1 cellular context compared by ENCODE assay signal in the genomic region with DNA sequence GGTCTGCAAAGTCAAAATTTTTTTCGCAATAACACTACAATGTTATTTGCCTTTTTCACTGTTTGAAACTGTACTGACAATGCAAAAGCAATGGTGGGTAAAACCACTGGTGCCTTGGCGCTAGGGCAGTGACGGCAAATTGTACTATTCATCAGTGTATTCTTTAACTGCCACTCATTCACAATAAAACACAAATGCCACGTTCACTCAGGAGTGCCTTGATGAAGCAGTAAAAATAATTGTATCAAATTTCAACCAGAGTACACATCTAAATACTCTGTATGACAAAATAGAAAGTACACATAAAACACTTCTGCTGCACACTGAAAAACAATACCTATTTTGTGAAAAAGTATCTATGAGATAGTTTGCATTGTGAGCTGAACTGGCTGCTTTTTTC.
A peak's percentile ranks its signal among the peaks of the same experiment; 100 is the strongest.
TF ChIP-seq lines count a peak whose summit lies in the region.

No MANE protein-coding gene starts in this region.

TF ChIP-seq in HEK293, 187 proteins besides CTCF, POLR2A, EP300 and RAD21 (continued from another document):
- 0 out of 2 replicates have a peak, but pooled peaks have one; percentile 38 for TF ChIP-seq PRDM1 (tag by site-specific recombination; IDR thresholded peaks at IDR 0.05)
- peak; percentile 26; the same call in 1 of the 2 replicates for TF ChIP-seq FEZF1 (tag by site-specific recombination; IDR thresholded peaks at IDR 0.05)
- TF ChIP-seq ZNF214 (tag by site-specific recombination; IDR thresholded peaks at IDR 0.05; ENCODE audit: borderline replicate concordance) = no peak
- TF ChIP-seq, protein P1, sequence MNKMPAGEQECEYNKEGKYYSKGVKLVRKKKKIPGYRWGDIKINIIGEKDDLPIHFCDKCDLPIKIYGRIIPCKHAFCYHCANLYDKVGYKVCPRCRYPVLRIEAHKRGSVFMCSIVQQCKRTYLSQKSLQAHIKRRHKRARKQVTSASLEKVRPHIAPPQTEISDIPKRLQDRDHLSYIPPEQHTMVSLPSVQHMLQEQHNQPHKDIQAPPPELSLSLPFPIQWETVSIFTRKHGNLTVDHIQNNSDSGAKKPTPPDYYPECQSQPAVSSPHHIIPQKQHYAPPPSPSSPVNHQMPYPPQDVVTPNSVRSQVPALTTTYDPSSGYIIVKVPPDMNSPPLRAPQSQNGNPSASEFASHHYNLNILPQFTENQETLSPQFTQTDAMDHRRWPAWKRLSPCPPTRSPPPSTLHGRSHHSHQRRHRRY (tag by site-specific recombination; IDR thresholded peaks at IDR 0.05) = no peak
- no peak for TF ChIP-seq ZNF174 (tag by site-specific recombination; IDR thresholded peaks at IDR 0.05)
- TF ChIP-seq, protein P2, sequence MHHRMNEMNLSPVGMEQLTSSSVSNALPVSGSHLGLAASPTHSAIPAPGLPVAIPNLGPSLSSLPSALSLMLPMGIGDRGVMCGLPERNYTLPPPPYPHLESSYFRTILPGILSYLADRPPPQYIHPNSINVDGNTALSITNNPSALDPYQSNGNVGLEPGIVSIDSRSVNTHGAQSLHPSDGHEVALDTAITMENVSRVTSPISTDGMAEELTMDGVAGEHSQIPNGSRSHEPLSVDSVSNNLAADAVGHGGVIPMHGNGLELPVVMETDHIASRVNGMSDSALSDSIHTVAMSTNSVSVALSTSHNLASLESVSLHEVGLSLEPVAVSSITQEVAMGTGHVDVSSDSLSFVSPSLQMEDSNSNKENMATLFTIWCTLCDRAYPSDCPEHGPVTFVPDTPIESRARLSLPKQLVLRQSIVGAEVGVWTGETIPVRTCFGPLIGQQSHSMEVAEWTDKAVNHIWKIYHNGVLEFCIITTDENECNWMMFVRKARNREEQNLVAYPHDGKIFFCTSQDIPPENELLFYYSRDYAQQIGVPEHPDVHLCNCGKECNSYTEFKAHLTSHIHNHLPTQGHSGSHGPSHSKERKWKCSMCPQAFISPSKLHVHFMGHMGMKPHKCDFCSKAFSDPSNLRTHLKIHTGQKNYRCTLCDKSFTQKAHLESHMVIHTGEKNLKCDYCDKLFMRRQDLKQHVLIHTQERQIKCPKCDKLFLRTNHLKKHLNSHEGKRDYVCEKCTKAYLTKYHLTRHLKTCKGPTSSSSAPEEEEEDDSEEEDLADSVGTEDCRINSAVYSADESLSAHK (tag by site-specific recombination; IDR thresholded peaks at IDR 0.05) = no peak
- no peak for TF ChIP-seq KLF1 (tag by site-specific recombination; IDR thresholded peaks at IDR 0.05)
- no peak for TF ChIP-seq RBAK (tag by site-specific recombination; IDR thresholded peaks at IDR 0.05)
- TF ChIP-seq SP7 (tag by site-specific recombination; IDR thresholded peaks at IDR 0.05) = peak; percentile 51
- TF ChIP-seq ZNF747 (tag by site-specific recombination; IDR thresholded peaks at IDR 0.05) = no peak
- TF ChIP-seq, protein P3, sequence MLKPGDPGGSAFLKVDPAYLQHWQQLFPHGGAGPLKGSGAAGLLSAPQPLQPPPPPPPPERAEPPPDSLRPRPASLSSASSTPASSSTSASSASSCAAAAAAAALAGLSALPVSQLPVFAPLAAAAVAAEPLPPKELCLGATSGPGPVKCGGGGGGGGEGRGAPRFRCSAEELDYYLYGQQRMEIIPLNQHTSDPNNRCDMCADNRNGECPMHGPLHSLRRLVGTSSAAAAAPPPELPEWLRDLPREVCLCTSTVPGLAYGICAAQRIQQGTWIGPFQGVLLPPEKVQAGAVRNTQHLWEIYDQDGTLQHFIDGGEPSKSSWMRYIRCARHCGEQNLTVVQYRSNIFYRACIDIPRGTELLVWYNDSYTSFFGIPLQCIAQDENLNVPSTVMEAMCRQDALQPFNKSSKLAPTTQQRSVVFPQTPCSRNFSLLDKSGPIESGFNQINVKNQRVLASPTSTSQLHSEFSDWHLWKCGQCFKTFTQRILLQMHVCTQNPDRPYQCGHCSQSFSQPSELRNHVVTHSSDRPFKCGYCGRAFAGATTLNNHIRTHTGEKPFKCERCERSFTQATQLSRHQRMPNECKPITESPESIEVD (tag by site-specific recombination; IDR thresholded peaks at IDR 0.05) = peak; percentile 96
- TF ChIP-seq, protein P4, sequence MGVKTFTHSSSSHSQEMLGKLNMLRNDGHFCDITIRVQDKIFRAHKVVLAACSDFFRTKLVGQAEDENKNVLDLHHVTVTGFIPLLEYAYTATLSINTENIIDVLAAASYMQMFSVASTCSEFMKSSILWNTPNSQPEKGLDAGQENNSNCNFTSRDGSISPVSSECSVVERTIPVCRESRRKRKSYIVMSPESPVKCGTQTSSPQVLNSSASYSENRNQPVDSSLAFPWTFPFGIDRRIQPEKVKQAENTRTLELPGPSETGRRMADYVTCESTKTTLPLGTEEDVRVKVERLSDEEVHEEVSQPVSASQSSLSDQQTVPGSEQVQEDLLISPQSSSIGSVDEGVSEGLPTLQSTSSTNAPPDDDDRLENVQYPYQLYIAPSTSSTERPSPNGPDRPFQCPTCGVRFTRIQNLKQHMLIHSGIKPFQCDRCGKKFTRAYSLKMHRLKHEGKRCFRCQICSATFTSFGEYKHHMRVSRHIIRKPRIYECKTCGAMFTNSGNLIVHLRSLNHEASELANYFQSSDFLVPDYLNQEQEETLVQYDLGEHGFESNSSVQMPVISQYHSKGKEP (tag by site-specific recombination; IDR thresholded peaks at IDR 0.05) = no peak
- TF ChIP-seq ZNF112 (tag by site-specific recombination; IDR thresholded peaks at IDR 0.05) = no peak
- no peak for TF ChIP-seq ZNF248 (tag by site-specific recombination; IDR thresholded peaks at IDR 0.05)
- TF ChIP-seq ZNF10 (tag by site-specific recombination; IDR thresholded peaks at IDR 0.05) = peak; percentile 73
- TF ChIP-seq ZFP41 (tag by site-specific recombination; IDR thresholded peaks at IDR 0.05; ENCODE audit: borderline replicate concordance) = no peak
- TF ChIP-seq SCRT1 (tag by site-specific recombination; IDR thresholded peaks at IDR 0.05; ENCODE audit: borderline replicate concordance) = no peak
- TF ChIP-seq ZNF274 (IDR thresholded peaks at IDR 0.05; ENCODE audit: low read length) = no peak
- no peak for TF ChIP-seq ZNF274 (tag by site-specific recombination; IDR thresholded peaks at IDR 0.05; ENCODE audit: borderline replicate concordance)
- TF ChIP-seq ZNF366 (tag by site-specific recombination; conservative IDR thresholded peaks at IDR 0.05) = 0 out of 2 replicates have a peak, but pooled peaks have one; percentile 18
- TF ChIP-seq ZNF510 (tag by site-specific recombination; IDR thresholded peaks at IDR 0.05; ENCODE audit: insufficient replicate concordance) = no peak
TF ChIP-seq in HEK293: peak in this region for 7.
